In genomic region chr1:2232255-2232915, GRCh38 we compare ENCODE assay signal across 1 cellular context.
TF ChIP-seq lines count a peak whose summit lies in the region.

No MANE protein-coding gene starts in this region.

TF ChIP-seq in HepG2, 621 proteins besides CTCF, POLR2A, EP300 and RAD21 (continued from another document and continues in another):
- TF ChIP-seq ZBTB40 (IDR thresholded peaks at IDR 0.05) = no peak
- TF ChIP-seq ZBTB40 (CRISPR knock-in tag; IDR thresholded peaks at IDR 0.05) = no peak
- TF ChIP-seq KDM3A (CRISPR knock-in tag; IDR thresholded peaks at IDR 0.05; ENCODE audit: low read depth) = 0 out of 2 replicates have a peak, but pooled peaks have one; percentile 32
- TF ChIP-seq ZBTB49 (CRISPR knock-in tag; IDR thresholded peaks at IDR 0.05; ENCODE audit: borderline replicate concordance) = no peak
- peak; percentile 36; the same call in 1 of the 2 replicates for TF ChIP-seq KDM5A (IDR thresholded peaks at IDR 0.05; ENCODE audit: borderline replicate concordance, low read length)
- peak; percentile 68 for TF ChIP-seq ATF2 (CRISPR knock-in tag; IDR thresholded peaks at IDR 0.05)
- TF ChIP-seq PATZ1 (CRISPR knock-in tag; IDR thresholded peaks at IDR 0.05) = peak; percentile 96
- no peak for TF ChIP-seq ZFP36L1 (CRISPR knock-in tag; IDR thresholded peaks at IDR 0.05)
- no peak for TF ChIP-seq SMAD9 (CRISPR knock-in tag; IDR thresholded peaks at IDR 0.05)
- no peak for TF ChIP-seq MYNN (CRISPR knock-in tag; IDR thresholded peaks at IDR 0.05; ENCODE audit: low read depth)
- TF ChIP-seq LRRFIP1 (CRISPR knock-in tag; conservative IDR thresholded peaks at IDR 0.05) = no peak
- peak; percentile 45 for TF ChIP-seq RBFOX2 (IDR thresholded peaks at IDR 0.05; ENCODE audit: low read depth, low read length)
- no peak for TF ChIP-seq NCOA5 (CRISPR knock-in tag; IDR thresholded peaks at IDR 0.05)
- TF ChIP-seq SP5 (CRISPR knock-in tag; IDR thresholded peaks at IDR 0.05; ENCODE audit: borderline replicate concordance, low read depth) = peak; percentile 80
- TF ChIP-seq NFYB (CRISPR knock-in tag; IDR thresholded peaks at IDR 0.05) = no peak
- peak; percentile 77; the same call in 1 of the 2 replicates for TF ChIP-seq NR2F2 (IDR thresholded peaks at IDR 0.05; ENCODE audit: borderline replicate concordance, low read depth)
- peak; percentile 74 for TF ChIP-seq ARID4A (CRISPR knock-in tag; IDR thresholded peaks at IDR 0.05; ENCODE audit: borderline replicate concordance)
- no peak for TF ChIP-seq ZNF883 (CRISPR knock-in tag; IDR thresholded peaks at IDR 0.05; ENCODE audit: not compliant biosample characterization)
- no peak for TF ChIP-seq ZNF546 (CRISPR knock-in tag; conservative IDR thresholded peaks at IDR 0.05)
- no peak for TF ChIP-seq ZNF589 (CRISPR knock-in tag; conservative IDR thresholded peaks at IDR 0.05)
- TF ChIP-seq ZNF83 (CRISPR knock-in tag; IDR thresholded peaks at IDR 0.05; ENCODE audit: borderline replicate concordance) = no peak
- TF ChIP-seq ZNF337 (CRISPR knock-in tag; IDR thresholded peaks at IDR 0.05; ENCODE audit: borderline replicate concordance, low read depth) = no peak
- TF ChIP-seq ZNF839 (CRISPR knock-in tag; IDR thresholded peaks at IDR 0.05; ENCODE audit: borderline replicate concordance) = no peak
- TF ChIP-seq STAT6 (CRISPR knock-in tag; IDR thresholded peaks at IDR 0.05; ENCODE audit: borderline replicate concordance) = no peak
- peak; percentile 62; the same call in 1 of the 2 replicates for TF ChIP-seq ZNF362 (CRISPR knock-in tag; IDR thresholded peaks at IDR 0.05; ENCODE audit: borderline replicate concordance)
- TF ChIP-seq JUN (CRISPR knock-in tag; IDR thresholded peaks at IDR 0.05) = no peak
- no peak; the same call in 1 of the 2 replicates for TF ChIP-seq PAX8 (CRISPR knock-in tag; IDR thresholded peaks at IDR 0.05; ENCODE audit: borderline replicate concordance)
